In genomic region chr17:33989357-33990148, GRCh38 we compare ENCODE assay signal across 21 cellular contexts.
"Had no signal": no experiment of that assay in that cellular context is flagged by ENCODE, and none has a peak within 500 bp of the region (broad histone marks: within the 10 kb centered on the region; RNA-seq: fewer than 3 reads in every experiment).

No MANE protein-coding gene starts in this region.

- DNase-seq: activated CD4-positive, alpha-beta T cell treated with anti-CD3 and anti-CD28 coated beads for 48 hours; activated CD4-positive, CD25-positive, alpha-beta regulatory T cell; activated CD8-positive, alpha-beta memory T cell treated with anti-CD3 and anti-CD28 coated beads, Interleukin-2, amount 50 U/mL, for 48 hours; activated CD8-positive, alpha-beta T cell treated with anti-CD3 and anti-CD28 coated beads, Interleukin-2, amount 10 ng/mL, durations not matched to agents 7 days and 5 days; activated effector memory CD4-positive, alpha-beta T cell treated with Interleukin-2 at 50 U/mL for 16 hours; activated T-cell treated with anti-CD3 and anti-CD28 coated beads, Interleukin-2, amount 50 U/mL, for 48 hours; effector CD4-positive, alpha-beta T cell; foreskin melanocyte; glutamatergic neuron; left ventricle myocardium inferior; mammary epithelial cell; naive B cell; right cardiac atrium; stimulated activated naive CD8-positive, alpha-beta T cell treated with anti-CD3 and anti-CD28 coated beads, Interleukin-15, Interleukin-2, amounts not matched to agents 100 U/mL and 50 U/mL, for 24 hours; T1000 had no signal

- H3K27me3 ChIP-seq: ascending aorta, neural progenitor cell, tibial nerve had no signal

- H3K36me3 ChIP-seq: ascending aorta, left ventricle myocardium inferior, neural progenitor cell, prostate gland, tibial nerve had no signal

- H3K4me1 ChIP-seq: ascending aorta, neural progenitor cell, prostate gland, tibial nerve had no signal

- H3K9ac ChIP-seq: neural progenitor cell had no signal

- ATAC-seq: activated CD8-positive, alpha-beta T cell treated with anti-CD3 and anti-CD28 coated beads, Interleukin-2, amount 10 ng/mL, durations not matched to agents 7 days and 5 days; right cardiac atrium; stimulated activated naive CD8-positive, alpha-beta T cell treated with anti-CD3 and anti-CD28 coated beads, Interleukin-15, Interleukin-2, amounts not matched to agents 100 U/mL and 50 U/mL, for 24 hours had no signal

- H3K27ac ChIP-seq: ascending aorta, coronary artery, left ventricle myocardium inferior, neural progenitor cell, prostate gland, skin epidermis, tibial nerve had no signal

- H3K4me2 ChIP-seq: neural progenitor cell had no signal

- H3K4me3 ChIP-seq: ascending aorta, coronary artery, left ventricle myocardium inferior, neural progenitor cell, prostate gland, skin epidermis, tibial nerve had no signal
